ENCODE assay signal across 33 cellular contexts in the genomic region with DNA sequence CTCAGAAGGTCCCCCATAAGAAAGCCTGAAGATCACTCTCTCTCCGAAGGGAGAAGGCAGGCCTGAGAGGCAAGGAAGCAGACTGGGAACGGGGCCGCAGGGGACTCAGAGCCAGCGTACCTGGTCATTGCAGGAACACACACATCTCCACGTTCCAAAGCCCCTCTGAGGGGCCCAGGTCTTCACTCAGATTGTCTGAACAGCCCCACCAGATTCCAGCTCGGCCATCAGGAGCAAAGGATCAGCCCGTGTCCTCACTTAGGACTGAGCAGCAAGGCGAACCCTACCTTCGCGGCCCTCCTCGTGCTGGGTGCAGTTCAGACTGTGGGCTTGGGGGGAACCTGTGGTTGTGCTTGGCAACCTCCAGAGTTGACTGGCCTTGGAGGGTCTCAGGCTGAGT.
"Had no signal": no experiment of that assay in that cellular context is flagged by ENCODE, and none has a peak within 500 bp of the region (broad histone marks: within the 10 kb centered on the region; RNA-seq: fewer than 3 reads in every experiment).

No MANE protein-coding gene starts in this region.

- H3K4me1 Mint-ChIP-seq: activated CD4-positive, alpha-beta T cell treated with anti-CD3 and anti-CD28 coated beads for 36 hours; activated CD4-positive, alpha-beta T cell treated with anti-CD3 and anti-CD28 coated beads, Interleukin-2, amount 10 ng/mL, durations not matched to agents 7 days and 5 days; activated naive CD4-positive, alpha-beta T cell treated with anti-CD3 and anti-CD28 coated beads, Interleukin-2, amount 50 U/mL, for 24 hours had no signal

- H3K36me3 ChIP-seq: adrenal gland, breast epithelium, Peyer's patch, SJSA1 had no signal

- FAIRE-seq: astrocyte, TTC549 had no signal

- H3K9me3 ChIP-seq: adrenal gland, body of pancreas, breast epithelium, Peyer's patch, SJSA1, SK-N-SH had no signal

- H3K4me3 Mint-ChIP-seq: activated CD4-positive, alpha-beta T cell treated with anti-CD3 and anti-CD28 coated beads for 36 hours; activated CD4-positive, alpha-beta T cell treated with anti-CD3 and anti-CD28 coated beads, Interleukin-2, amount 10 ng/mL, durations not matched to agents 7 days and 5 days; activated CD8-positive, alpha-beta T cell treated with anti-CD3 and anti-CD28 coated beads, Interleukin-2, amount 10 ng/mL, durations not matched to agents 7 days and 5 days; activated naive CD4-positive, alpha-beta T cell treated with anti-CD3 and anti-CD28 coated beads, Interleukin-2, amount 50 U/mL, for 24 hours; activated T-cell treated with anti-CD3 and anti-CD28 coated beads, Interleukin-2, amount 50 U/mL, for 24 hours; T-helper 1 cell treated with Interleukin-12 subunit alpha and Interleukin-12 subunit beta and Interleukin-4 antibody, amounts not matched to agents 30 μg/mL and 1 μg/mL, for 36 hours; T-helper 2 cell treated with Interferon-gamma antibody and Interleukin-4, amounts not matched to agents 5 μg/mL and 100 μg/mL, for 36 hours; WTC11 had no signal

- ATAC-seq: activated CD4-positive, alpha-beta T cell treated with anti-CD3 and anti-CD28 coated beads for 36 hours; activated CD4-positive, CD25-positive, alpha-beta regulatory T cell treated with anti-CD3 and anti-CD28 coated beads, Interleukin-2, amount 50 U/mL, for 24 hours; activated CD8-positive, alpha-beta T cell treated with anti-CD3 and anti-CD28 coated beads, Interleukin-2, amount 10 ng/mL, durations not matched to agents 7 days and 5 days; body of pancreas; PC-3; WTC11 had no signal

- H3K27ac Mint-ChIP-seq: activated CD4-positive, alpha-beta T cell treated with anti-CD3 and anti-CD28 coated beads for 36 hours; activated CD4-positive, alpha-beta T cell treated with anti-CD3 and anti-CD28 coated beads, Interleukin-2, amount 10 ng/mL, durations not matched to agents 7 days and 5 days; activated CD8-positive, alpha-beta T cell treated with anti-CD3 and anti-CD28 coated beads, Interleukin-2, amount 10 ng/mL, durations not matched to agents 7 days and 5 days; activated naive CD4-positive, alpha-beta T cell treated with anti-CD3 and anti-CD28 coated beads, Interleukin-2, amount 50 U/mL, for 24 hours; activated T-cell treated with anti-CD3 and anti-CD28 coated beads, Interleukin-2, amount 50 U/mL, for 24 hours; activated T-helper 2 cell treated with anti-CD3 and anti-CD28 coated beads, Interferon-gamma antibody, Interleukin-2, Interleukin-4, amounts not matched to agents 10 μg/mL and 5 μg/mL and 100 μg/mL, durations not matched to agents 14 hours and 24 hours and 36 hours; T-helper 1 cell treated with Interleukin-12 subunit alpha and Interleukin-12 subunit beta and Interleukin-4 antibody, amounts not matched to agents 30 μg/mL and 1 μg/mL, for 36 hours; T-helper 2 cell treated with Interferon-gamma antibody and Interleukin-4, amounts not matched to agents 5 μg/mL and 100 μg/mL, for 36 hours; WTC11 had no signal

- H3K4me2 ChIP-seq: SK-N-SH had no signal

- H3K4me1 ChIP-seq: adrenal gland, body of pancreas, breast epithelium, Peyer's patch, SJSA1 had no signal

- H3K4me3 ChIP-seq: adrenal gland, body of pancreas, breast epithelium, Peyer's patch, SJSA1 had no signal

- H3K9ac ChIP-seq: SK-N-SH had no signal

- DNase-seq: activated CD4-positive, alpha-beta T cell treated with anti-CD3 and anti-CD28 coated beads for 36 hours; activated CD4-positive, alpha-beta T cell treated with anti-CD3 and anti-CD28 coated beads, Interleukin-2, amount 10 ng/mL, durations not matched to agents 7 days and 5 days; activated CD4-positive, alpha-beta T cell treated with anti-CD3 and anti-CD28 coated beads, Interleukin-2, amount 50 U/mL, for 48 hours; activated CD8-positive, alpha-beta T cell treated with anti-CD3 and anti-CD28 coated beads, Interleukin-2, amount 10 ng/mL, durations not matched to agents 7 days and 5 days; activated gamma-delta T cell; activated naive CD4-positive, alpha-beta T cell treated with Interleukin-2 at 50 U/mL for 16 hours; activated T-cell treated with anti-CD3 and anti-CD28 coated beads, Interleukin-2, amount 50 U/mL, for 24 hours; adrenal gland; body of pancreas; Kasumi-1; MM.1S; MV-4-11; NCI-H1092; NCI-H1436 treated with DMSO at 0.1 percent for 48 hours; NCI-H1694 treated with DMSO at 0.1 percent for 48 hours; NCI-H2029; NCI-H345; NCI-H524 treated with DMSO at 0.1 percent for 48 hours; PC-3; Peyer's patch; RPMI8226; SHP77 treated with DMSO at 0.1 percent for 48 hours; SK-N-SH had no signal

- H3K36me3 Mint-ChIP-seq: activated naive CD4-positive, alpha-beta T cell treated with anti-CD3 and anti-CD28 coated beads, Interleukin-2, amount 50 U/mL, for 24 hours; WTC11 had no signal

- H3K27me3 ChIP-seq: adrenal gland, body of pancreas, breast epithelium, Peyer's patch, SJSA1 had no signal

- H3K27ac ChIP-seq: adrenal gland, body of pancreas, breast epithelium, Peyer's patch, SJSA1 had no signal

- H3K9me3 Mint-ChIP-seq: activated CD4-positive, alpha-beta T cell treated with anti-CD3 and anti-CD28 coated beads, Interleukin-2, amount 10 ng/mL, durations not matched to agents 7 days and 5 days; activated naive CD4-positive, alpha-beta T cell treated with anti-CD3 and anti-CD28 coated beads, Interleukin-2, amount 50 U/mL, for 24 hours; activated T-cell treated with anti-CD3 and anti-CD28 coated beads, Interleukin-2, amount 50 U/mL, for 24 hours; activated T-helper 2 cell treated with anti-CD3 and anti-CD28 coated beads, Interferon-gamma antibody, Interleukin-2, Interleukin-4, amounts not matched to agents 10 μg/mL and 5 μg/mL and 100 μg/mL, durations not matched to agents 14 hours and 24 hours and 36 hours; T-helper 1 cell treated with Interleukin-12 subunit alpha and Interleukin-12 subunit beta and Interleukin-4 antibody, amounts not matched to agents 30 μg/mL and 1 μg/mL, for 36 hours; T-helper 2 cell treated with Interferon-gamma antibody and Interleukin-4, amounts not matched to agents 5 μg/mL and 100 μg/mL, for 36 hours; WTC11 had no signal
